15 cellular contexts compared by ENCODE assay signal in genomic region chr15:101498076-101498730, GRCh38.
"Had no signal": no experiment of that assay in that cellular context is flagged by ENCODE, and none has a peak within 500 bp of the region (broad histone marks: within the 10 kb centered on the region; RNA-seq: fewer than 3 reads in every experiment).

No MANE protein-coding gene starts in this region.

- ATAC-seq: activated CD4-positive, CD25-positive, alpha-beta regulatory T cell treated with anti-CD3 and anti-CD28 coated beads, Interleukin-2, amount 50 U/mL, for 24 hours; activated naive CD8-positive, alpha-beta T cell treated with anti-CD3 and anti-CD28 coated beads, Interleukin-2, amount 50 U/mL, for 24 hours; left lung; psoas muscle; sciatic nerve; stimulated activated naive CD8-positive, alpha-beta T cell treated with anti-CD3 and anti-CD28 coated beads, Interleukin-15, Interleukin-2, amounts not matched to agents 100 U/mL and 50 U/mL, for 24 hours had no signal

- H3K4me1 ChIP-seq: ascending aorta, left lung had no signal

- H3K9me3 ChIP-seq: ascending aorta, left lung, psoas muscle, suprapubic skin had no signal

- H3K27ac ChIP-seq: ascending aorta, hepatocyte, left lung, psoas muscle, suprapubic skin had no signal

- H3K4me3 ChIP-seq: ascending aorta, hepatocyte, left lung, psoas muscle, suprapubic skin had no signal

- H3K27me3 ChIP-seq: hepatocyte had no signal

- DNase-seq: activated CD4-positive, alpha-beta T cell treated with anti-CD3 and anti-CD28 coated beads, Interleukin-2, amount 50 U/mL, for 4 hours; activated naive CD4-positive, alpha-beta T cell treated with Interleukin-2 at 50 U/mL for 16 hours; activated naive CD8-positive, alpha-beta T cell treated with anti-CD3 and anti-CD28 coated beads, Interleukin-2, amount 50 U/mL, for 24 hours; activated T-cell treated with anti-CD3 and anti-CD28 coated beads for 4 hours; endodermal cell; left lung; mesendoderm; stimulated activated naive CD8-positive, alpha-beta T cell treated with anti-CD3 and anti-CD28 coated beads, Interleukin-15, Interleukin-2, amounts not matched to agents 100 U/mL and 50 U/mL, for 24 hours; T1000 had no signal

- H3K36me3 ChIP-seq: ascending aorta, left lung, suprapubic skin had no signal

- H3K4me2 ChIP-seq: hepatocyte had no signal
